Comparison of ENCODE assay signal across 28 cellular contexts in the genomic region with DNA sequence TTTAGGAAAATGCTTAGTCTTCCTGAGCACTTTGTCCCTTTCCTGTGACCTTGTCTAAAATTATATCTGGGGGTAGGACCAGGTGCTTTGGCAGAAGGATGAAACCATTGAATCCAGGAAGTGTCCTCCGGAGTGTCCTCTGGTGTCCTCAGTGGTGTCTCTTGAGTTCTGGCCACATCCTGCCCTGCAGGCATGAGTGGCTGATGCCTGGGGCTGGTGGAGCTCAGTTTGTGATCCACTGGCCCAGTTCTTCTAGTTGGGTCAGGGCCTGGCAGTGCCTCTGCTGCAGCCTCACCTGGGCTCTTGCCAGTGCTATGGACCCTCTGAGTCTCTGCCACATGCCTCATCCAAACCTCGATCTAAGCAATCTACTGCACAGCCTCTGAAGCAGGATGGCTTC.
"Had no signal": no experiment of that assay in that cellular context is flagged by ENCODE, and none has a peak within 500 bp of the region (broad histone marks: within the 10 kb centered on the region; RNA-seq: fewer than 3 reads in every experiment).

No MANE protein-coding gene starts in this region.

- H3K4me3 ChIP-seq: esophagus muscularis mucosa, gastrocnemius medialis, heart left ventricle had no signal

- H3K27ac Mint-ChIP-seq: activated CD4-positive, alpha-beta memory T cell treated with anti-CD3 and anti-CD28 coated beads for 36 hours; activated CD4-positive, alpha-beta T cell treated with anti-CD3 and anti-CD28 coated beads for 36 hours; activated CD4-positive, alpha-beta T cell treated with anti-CD3 and anti-CD28 coated beads, Interleukin-2, amount 10 ng/mL, durations not matched to agents 24 days and 14 days; activated naive CD8-positive, alpha-beta T cell; activated T-helper 17 cell treated with anti-CD3 and anti-CD28 coated beads, Interleukin-2, amount 50 U/mL, for 72 hours; effector memory CD8-positive, alpha-beta T cell had no signal

- H3K36me3 Mint-ChIP-seq: activated CD4-positive, alpha-beta memory T cell treated with anti-CD3 and anti-CD28 coated beads for 36 hours; activated naive CD8-positive, alpha-beta T cell had no signal

- ATAC-seq: activated CD4-positive, alpha-beta T cell treated with anti-CD3 and anti-CD28 coated beads for 36 hours; activated T-cell treated with anti-CD3 and anti-CD28 coated beads, Interleukin-2, amount 50 U/mL, for 4 hours; activated T-helper 17 cell treated with anti-CD3 and anti-CD28 coated beads, Interleukin-2, amount 50 U/mL, for 72 hours; effector memory CD8-positive, alpha-beta T cell; foreskin keratinocyte; gastrocnemius medialis; heart left ventricle had no signal

- DNase-seq: activated CD4-positive, alpha-beta memory T cell treated with anti-CD3 and anti-CD28 coated beads for 36 hours; activated CD4-positive, alpha-beta T cell treated with anti-CD3 and anti-CD28 coated beads for 36 hours; activated CD4-positive, alpha-beta T cell treated with anti-CD3 and anti-CD28 coated beads, Interleukin-2, amount 10 ng/mL, durations not matched to agents 24 days and 14 days; activated CD4-positive, CD25-positive, alpha-beta regulatory T cell; activated CD4-positive, CD25-positive, alpha-beta regulatory T cell treated with anti-CD3 and anti-CD28 coated beads, Interleukin-2, amount 50 U/mL, for 72 hours; activated CD8-positive, alpha-beta memory T cell treated with anti-CD3 and anti-CD28 coated beads for 24 hours; activated effector memory CD4-positive, alpha-beta T cell treated with Interleukin-2 at 50 U/mL for 16 hours; activated gamma-delta T cell treated with Interleukin-2 at 50 U/mL for 16 hours; activated naive CD4-positive, alpha-beta T cell treated with anti-CD3 and anti-CD28 coated beads, Interleukin-2, amount 50 U/mL, for 16 hours; activated naive CD4-positive, alpha-beta T cell treated with Interleukin-2 at 50 U/mL for 16 hours; activated T-cell treated with anti-CD3 and anti-CD28 coated beads, Interleukin-2, amount 50 U/mL, for 4 hours; amniotic stem cell; anterior cingulate cortex; brain microvascular endothelial cell; cortex of kidney; dermis blood vessel endothelial cell; effector CD4-positive, alpha-beta T cell; effector memory CD8-positive, alpha-beta T cell; erythroblast; foreskin keratinocyte; gastrocnemius medialis; glutamatergic neuron; heart left ventricle; T-helper 2 cell had no signal

- H3K9me3 Mint-ChIP-seq: activated CD4-positive, alpha-beta memory T cell treated with anti-CD3 and anti-CD28 coated beads for 36 hours; activated CD4-positive, alpha-beta T cell treated with anti-CD3 and anti-CD28 coated beads, Interleukin-2, amount 10 ng/mL, durations not matched to agents 24 days and 14 days; activated T-cell treated with anti-CD3 and anti-CD28 coated beads, Interleukin-2, amount 50 U/mL, for 4 hours; activated T-helper 17 cell treated with anti-CD3 and anti-CD28 coated beads, Interleukin-2, amount 50 U/mL, for 72 hours; central memory CD8-positive, alpha-beta T cell; effector memory CD8-positive, alpha-beta T cell had no signal

- H3K4me3 Mint-ChIP-seq: activated CD4-positive, alpha-beta memory T cell treated with anti-CD3 and anti-CD28 coated beads for 36 hours; activated CD4-positive, alpha-beta T cell treated with anti-CD3 and anti-CD28 coated beads for 36 hours; activated CD4-positive, alpha-beta T cell treated with anti-CD3 and anti-CD28 coated beads, Interleukin-2, amount 10 ng/mL, durations not matched to agents 24 days and 14 days; activated naive CD8-positive, alpha-beta T cell; activated T-cell treated with anti-CD3 and anti-CD28 coated beads, Interleukin-2, amount 50 U/mL, for 4 hours; activated T-helper 17 cell treated with anti-CD3 and anti-CD28 coated beads, Interleukin-2, amount 50 U/mL, for 72 hours; central memory CD8-positive, alpha-beta T cell; effector memory CD8-positive, alpha-beta T cell had no signal

- H3K4me1 Mint-ChIP-seq: activated T-helper 17 cell treated with anti-CD3 and anti-CD28 coated beads, Interleukin-2, amount 50 U/mL, for 72 hours; central memory CD8-positive, alpha-beta T cell had no signal
